1 cellular context compared by ENCODE assay signal in genomic region chr1:23555225-23555801, GRCh38.
A peak's percentile ranks its signal among the peaks of the same experiment; 100 is the strongest.
TF ChIP-seq lines count a peak whose summit lies in the region.

No MANE protein-coding gene starts in this region.

TF ChIP-seq in K562, 482 proteins besides CTCF, POLR2A, EP300 and RAD21 (continued from another document and continues in another):
- TF ChIP-seq MNT (conservative IDR thresholded peaks at IDR 0.05) (peak in 1 of 2 experiments; percentile 58; a peak in 2 of 4 replicates), ID3 (CRISPR knock-in tag; IDR thresholded peaks at IDR 0.05) (no peak), ID3 (tag; IDR thresholded peaks at IDR 0.05) (0 out of 2 replicates have a peak, but pooled peaks have one; percentile 12), MAFK (IDR thresholded peaks at IDR 0.05; ENCODE audit: low read length) (no peak), GABPB1 (CRISPR knock-in tag; IDR thresholded peaks at IDR 0.05) (peak; percentile 21; the same call in 1 of the 2 replicates), STAT6 (CRISPR knock-in tag; IDR thresholded peaks at IDR 0.05) (0 out of 2 replicates have a peak, but pooled peaks have one; percentile 83), ZBTB11 (CRISPR knock-in tag; IDR thresholded peaks at IDR 0.05) (peak in 1 of 3 experiments; percentile 25; a peak in 1 of 6 replicates), RNF219 (CRISPR knock-in tag; IDR thresholded peaks at IDR 0.05) (no peak), NFE2L1 (tag; IDR thresholded peaks at IDR 0.05; ENCODE audit: borderline replicate concordance, low read depth) (no peak), DPF2 (IDR thresholded peaks at IDR 0.05) (peak; percentile 50), MTF1 (CRISPR knock-in tag; IDR thresholded peaks at IDR 0.05; ENCODE audit: borderline replicate concordance) (0 out of 2 replicates have a peak, but pooled peaks have one; percentile 31), DMBX1 (CRISPR knock-in tag; IDR thresholded peaks at IDR 0.05; ENCODE audit: borderline replicate concordance) (no peak), MYC (IDR thresholded peaks at IDR 0.05; ENCODE audit: low read depth, low read length) (no peak), MYC (CRISPR knock-in tag; IDR thresholded peaks at IDR 0.05; ENCODE audit: borderline replicate concordance, low read depth) (peak; percentile 56; the same call in 1 of the 2 replicates), HNRNPLL (IDR thresholded peaks at IDR 0.05; ENCODE audit: low read depth, low read length, poor library complexity, severe bottlenecking) (no peak), ARHGAP35 (IDR thresholded peaks at IDR 0.05; ENCODE audit: partially characterized antibody) (peak; percentile 50), ZNF699 (CRISPR knock-in tag; IDR thresholded peaks at IDR 0.05; ENCODE audit: insufficient replicate concordance) (no peak), ATF4 (CRISPR knock-in tag; IDR thresholded peaks at IDR 0.05) (0 out of 2 replicates have a peak, but pooled peaks have one; percentile 20), NFRKB (IDR thresholded peaks at IDR 0.05; ENCODE audit: low read depth) (peak; percentile 49; the same call in 1 of the 2 replicates), BRD9 (IDR thresholded peaks at IDR 0.05; ENCODE audit: low read depth, partially characterized antibody) (peak; percentile 37), L3MBTL2 (IDR thresholded peaks at IDR 0.05) (peak; percentile 65), VEZF1 (CRISPR knock-in tag; IDR thresholded peaks at IDR 0.05) (no peak), PTRF (tag; IDR thresholded peaks at IDR 0.05) (no peak), ZNF511 (CRISPR knock-in tag; IDR thresholded peaks at IDR 0.05) (0 out of 2 replicates have a peak, but pooled peaks have one; percentile 50), SNIP1 (IDR thresholded peaks at IDR 0.05; ENCODE audit: low read depth) (no peak), DLX4 (CRISPR knock-in tag; IDR thresholded peaks at IDR 0.05) (no peak), STAT5B (CRISPR knock-in tag; IDR thresholded peaks at IDR 0.05) (no peak), CSDE1 (IDR thresholded peaks at IDR 0.05) (no peak), PATZ1 (CRISPR knock-in tag; IDR thresholded peaks at IDR 0.05; ENCODE audit: borderline replicate concordance) (no peak), ZNF717 (CRISPR knock-in tag; IDR thresholded peaks at IDR 0.05) (no peak), LEF1 (IDR thresholded peaks at IDR 0.05) (no peak), JUND (IDR thresholded peaks at IDR 0.05; ENCODE audit: borderline replicate concordance, low read depth, low read length) (no peak), JUND (tag; IDR thresholded peaks at IDR 0.05; ENCODE audit: borderline replicate concordance, low read depth, low read length) (0 out of 3 replicates have a peak, but pooled peaks have one; percentile 3), HMG20B (CRISPR knock-in tag; IDR thresholded peaks at IDR 0.05) (no peak), YBX1 (IDR thresholded peaks at IDR 0.05) (no peak), RBFOX2 (IDR thresholded peaks at IDR 0.05; ENCODE audit: low read depth, low read length) (no peak), ZC3H11A (IDR thresholded peaks at IDR 0.05; ENCODE audit: low read depth, low read length) (no peak), POLR2G (IDR thresholded peaks at IDR 0.05; ENCODE audit: low read depth, low read length) (no peak), PML (IDR thresholded peaks at IDR 0.05; ENCODE audit: low read length) (0 out of 2 replicates have a peak, but pooled peaks have one; percentile 51)
